16 cellular contexts compared by ENCODE assay signal in the genomic region with DNA sequence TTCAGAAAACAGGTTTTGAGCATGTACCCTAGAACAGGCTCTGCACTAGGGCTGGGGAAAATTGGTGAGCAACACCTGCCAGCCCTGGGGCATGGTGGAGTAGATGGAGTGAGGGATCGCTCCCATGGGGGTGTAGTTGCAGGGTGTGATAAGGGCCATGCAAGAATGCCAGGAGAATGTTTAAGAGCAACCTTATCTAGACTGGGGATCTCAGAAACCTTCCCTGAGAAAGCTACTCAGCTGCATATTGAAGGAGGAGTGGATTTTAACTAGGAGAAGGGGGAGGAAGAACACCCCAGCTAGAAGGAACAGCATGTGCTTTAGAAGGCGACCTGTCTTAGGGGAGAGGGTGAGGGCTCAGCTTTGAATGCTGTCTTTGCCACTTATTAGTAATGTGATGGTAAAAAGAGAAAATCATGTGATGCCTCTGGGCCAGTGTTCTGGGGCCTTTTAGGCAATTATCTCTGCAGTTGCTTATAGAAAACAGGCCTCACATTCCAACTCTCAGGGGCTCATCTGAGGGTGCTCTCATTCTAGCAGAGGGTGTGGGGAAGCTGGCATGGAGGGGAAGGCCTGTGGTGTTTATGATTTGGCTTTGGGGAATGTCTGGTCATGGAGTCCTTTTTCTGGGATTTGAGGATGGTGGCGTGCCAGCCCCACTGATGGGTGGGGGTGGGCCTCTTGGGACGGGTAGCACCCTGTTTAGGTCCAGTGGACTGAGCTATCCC.
"Had no signal": no experiment of that assay in that cellular context is flagged by ENCODE, and none has a peak within 500 bp of the region (broad histone marks: within the 10 kb centered on the region; RNA-seq: fewer than 3 reads in every experiment).

No MANE protein-coding gene starts in this region.

- ATAC-seq: activated CD8-positive, alpha-beta T cell treated with anti-CD3 and anti-CD28 coated beads, Interleukin-2, amount 10 ng/mL, durations not matched to agents 7 days and 5 days; foreskin keratinocyte; left colon; pancreas; stimulated activated effector memory CD8-positive, alpha-beta T cell treated with anti-CD3 and anti-CD28 coated beads, Interleukin-12 subunit alpha, Interleukin-12 subunit beta, amount 100 ng/mL, for 72 hours had no signal

- H3K36me3 ChIP-seq: esophagus muscularis mucosa, pancreas, tibial nerve, WERI-Rb-1 had no signal

- DNase-seq: activated CD4-positive, alpha-beta T cell treated with anti-CD3 and anti-CD28 coated beads for 4 hours; activated CD8-positive, alpha-beta memory T cell treated with anti-CD3 and anti-CD28 coated beads, Interleukin-2, amount 50 U/mL, for 48 hours; activated CD8-positive, alpha-beta T cell treated with anti-CD3 and anti-CD28 coated beads, Interleukin-2, amount 10 ng/mL, durations not matched to agents 7 days and 5 days; activated naive CD8-positive, alpha-beta T cell treated with anti-CD3 and anti-CD28 coated beads, Interleukin-2, amount 10 ng/mL, durations not matched to agents 7 days and 5 days; left colon; pancreas; retina; small intestine; SW 1271; WERI-Rb-1 had no signal

- H3K9me3 ChIP-seq: pancreas had no signal

- H3K27ac ChIP-seq: foreskin keratinocyte, pancreas, tibial nerve, WERI-Rb-1 had no signal

- H3K4me1 ChIP-seq: foreskin keratinocyte, pancreas, tibial nerve had no signal

- H3K4me3 ChIP-seq: esophagus muscularis mucosa, pancreas, tibial nerve had no signal

- H3K27me3 ChIP-seq: esophagus muscularis mucosa, foreskin keratinocyte, pancreas, tibial nerve had no signal

- FAIRE-seq: astrocyte, endometrium, pancreas, small intestine had no signal
